ENCODE assay signal across 1 cellular context in genomic region chr17:59110973-59111372, GRCh38.
TF ChIP-seq lines count a peak whose summit lies in the region.

No MANE protein-coding gene starts in this region.

TF ChIP-seq in endothelial cell of umbilical vein, 7 proteins besides CTCF, POLR2A, EP300 and RAD21:
- no peak for TF ChIP-seq POLR2AphosphoS5 (IDR thresholded peaks at IDR 0.05; ENCODE audit: insufficient read depth, low read depth, low read length)
- no peak for TF ChIP-seq JUN (IDR thresholded peaks at IDR 0.05; ENCODE audit: borderline replicate concordance, insufficient read depth, insufficient read length, low read depth)
- TF ChIP-seq EZH2 (IDR thresholded peaks at IDR 0.05; ENCODE audit: borderline replicate concordance, low read depth, low read length, severe bottlenecking) = no peak
- TF ChIP-seq MAX (IDR thresholded peaks at IDR 0.05; ENCODE audit: insufficient read depth, insufficient read length) = no peak
- TF ChIP-seq MYC (IDR thresholded peaks at IDR 0.05; ENCODE audit: low read depth, low read length) = no peak
- TF ChIP-seq GATA2 (IDR thresholded peaks at IDR 0.05; ENCODE audit: insufficient read depth, insufficient read length, low read depth, low read length) = no peak
- no peak for TF ChIP-seq FOS (IDR thresholded peaks at IDR 0.05; ENCODE audit: borderline replicate concordance, insufficient read depth, low read length)
